ENCODE assay signal across 9 cellular contexts in genomic region chr11:77081976-77082836, GRCh38. TPM values are rescaled to one million over a fixed set of nuclear protein-coding genes. Genes with fewer than 3 reads are reported as not detected.
DNase-seq lines count a peak whose midpoint lies in the region; ATAC-seq and TF ChIP-seq lines count a peak whose summit lies in the region.
"Had no signal": no experiment of that assay in that cellular context is flagged by ENCODE, and none has a peak within 500 bp of the region (broad histone marks: within the 10 kb centered on the region; RNA-seq: fewer than 3 reads in every experiment).

No MANE protein-coding gene starts in this region.

- peak in 2 of 5 donors; percentile 21 to 40 for DNase-seq in CD8-positive, alpha-beta memory T cell
- DNase-seq in activated T-cell treated with anti-CD3 and anti-CD28 coated beads, Interleukin-2, amount 50 U/mL, for 24 hours: peak; percentile 53
- peak in 3 of 5 donors; percentile 4 to 52 (median 14) for DNase-seq in heart left ventricle
- peak; percentile 37 for DNase-seq in sciatic nerve (ENCODE audit: low spot score)
- no peak for DNase-seq in NCI-H524 treated with DMSO at 0.1 percent for 48 hours (lab: John Stamatoyannopoulos, UW)
- no peak for DNase-seq in NCI-H1694 treated with DMSO at 0.1 percent for 48 hours (lab: John Stamatoyannopoulos, UW)
- DNase-seq in NCI-H2029 treated with DMSO at 0.1 percent for 48 hours (lab: John Stamatoyannopoulos, UW): no peak
- DNase-seq: NCI-H1048 had no signal

- no peak for TF ChIP-seq CTCF in heart left ventricle (IDR thresholded peaks at IDR 0.05)

- 61 to 68% (median 66%) methylated on average over 10 to 11 of the region's 11 CpGs for WGBS in heart left ventricle, 4 donors

- peak overlapping the region in 6 of 7 donors; percentile 71 to 83 (median 77) for H3K4me3 Mint-ChIP-seq in CD8-positive, alpha-beta memory T cell
- H3K4me3 Mint-ChIP-seq in activated T-cell treated with anti-CD3 and anti-CD28 coated beads, Interleukin-2, amount 50 U/mL, for 24 hours: peak overlapping the region; percentile 53

- H3K9me3 Mint-ChIP-seq in CD8-positive, alpha-beta memory T cell: no peaks in the 10 kb centered on the region
- H3K9me3 Mint-ChIP-seq in activated T-cell treated with anti-CD3 and anti-CD28 coated beads, Interleukin-2, amount 50 U/mL, for 24 hours: no peaks in the 10 kb centered on the region

- no peaks in the 10 kb centered on the region for H3K27me3 ChIP-seq in CD8-positive, alpha-beta memory T cell (ENCODE audit: insufficient read depth, low read length, poor library complexity, severe bottlenecking)
- H3K27me3 ChIP-seq in heart left ventricle: no peaks in the 10 kb centered on the region

- H3K36me3 Mint-ChIP-seq in CD8-positive, alpha-beta memory T cell: peaks cover 0 to 3% (median 0%) of the 10 kb centered on the region in 3 donors
- H3K36me3 Mint-ChIP-seq in activated T-cell treated with anti-CD3 and anti-CD28 coated beads, Interleukin-2, amount 50 U/mL, for 24 hours (ENCODE audit: low read depth): no peaks in the 10 kb centered on the region

- intact Hi-C loops in heart left ventricle (cut with DNase I): loop anchor here in 1 of 10 donors (10.0 kb wide), 1 partner anchor 287 kb away; no protein-coding TSS in a partner anchor
- intact Hi-C loops in sciatic nerve (cut with DNase I): no loop called here

- H3K4me1 ChIP-seq in CD8-positive, alpha-beta memory T cell (ENCODE audit: insufficient read depth, low read length): peaks cover 19% of the 10 kb centered on the region
- peaks cover 0 to 27% (median 14%) of the 10 kb centered on the region in 12 donors for H3K4me1 ChIP-seq in heart left ventricle

- no peak for TF ChIP-seq POLR2A in heart left ventricle (IDR thresholded peaks at IDR 0.05)

- peaks cover 0 to 1% of the 10 kb centered on the region in 2 donors for H3K27me3 Mint-ChIP-seq in CD8-positive, alpha-beta memory T cell
- no peaks in the 10 kb centered on the region for H3K27me3 Mint-ChIP-seq in activated T-cell treated with anti-CD3 and anti-CD28 coated beads, Interleukin-2, amount 50 U/mL, for 24 hours

- no peaks in the 10 kb centered on the region for H3K36me3 ChIP-seq in CD8-positive, alpha-beta memory T cell (ENCODE audit: insufficient read depth, low read length)
- H3K36me3 ChIP-seq in heart left ventricle: no peaks in the 10 kb centered on the region

- H3K27ac Mint-ChIP-seq in CD8-positive, alpha-beta memory T cell: peak overlapping the region; percentile 73 to 97 (median 93)
- peak overlapping the region; percentile 92 for H3K27ac Mint-ChIP-seq in activated T-cell treated with anti-CD3 and anti-CD28 coated beads, Interleukin-2, amount 50 U/mL, for 24 hours

- peak overlapping the region; percentile 36 for H3K4me3 ChIP-seq in CD8-positive, alpha-beta memory T cell (ENCODE audit: low read length)
- H3K4me3 ChIP-seq in heart left ventricle: peak overlapping the region in 2 of 12 donors; percentile 16 to 23

- H3K9me3 ChIP-seq in CD8-positive, alpha-beta memory T cell (ENCODE audit: low read length): no peaks in the 10 kb centered on the region
- peaks cover 0 to 8% (median 0%) of the 10 kb centered on the region in 12 donors for H3K9me3 ChIP-seq in heart left ventricle

- POLR2A ChIA-PET in CD8-positive, alpha-beta memory T cell (lab: Charles Lee): interaction anchor here (1.3 to 1.5 kb wide), 2 partner anchors 15 to 35 kb away, joined by 3 to 6 read pairs; partner anchors contain the start of gene CAPN5

- peak in 1 of 4 donors; percentile 6 for ATAC-seq in heart left ventricle
- ATAC-seq in sciatic nerve: peak; percentile 27
- ATAC-seq in HG02759 (IDR thresholded peaks at IDR 0.05; ENCODE audit: unreplicated experiment): no peak

- CTCF ChIA-PET in CD8-positive, alpha-beta memory T cell (lab: Charles Lee): interaction anchor here (1.3 to 2.6 kb wide), 4 partner anchors 9 to 45 kb away, joined by 3 to 25 read pairs (median 7); no protein-coding TSS in a partner anchor

- peaks cover 13 to 18% (median 18%) of the 10 kb centered on the region in 3 donors for H3K4me1 Mint-ChIP-seq in CD8-positive, alpha-beta memory T cell
- H3K4me1 Mint-ChIP-seq in activated T-cell treated with anti-CD3 and anti-CD28 coated beads, Interleukin-2, amount 50 U/mL, for 24 hours (ENCODE audit: low read depth): peaks cover 17% of the 10 kb centered on the region

- no peak overlapping the region for H3K27ac ChIP-seq in CD8-positive, alpha-beta memory T cell (ENCODE audit: low read depth, low read length)
- peak overlapping the region; percentile 8 to 82 (median 56) for H3K27ac ChIP-seq in heart left ventricle

RNA-seq across cellular contexts. Expression of gene CAPN5, which starts 15.4 kb away (rescaled TPM):
- total RNA-seq in CD8-positive, alpha-beta memory T cell: 1 to 10 TPM in 1 of 2 experiments, under 1 TPM in 1; 0.78 to 1.1 TPM
- polyA plus RNA-seq in CD8-positive, alpha-beta memory T cell: 3.4 TPM
- total RNA-seq in heart left ventricle (1 to 10 TPM; 1.2 to 4.5 (median 2.3) TPM), sciatic nerve (20.1 TPM)
- polyA plus RNA-seq in heart left ventricle: 1 to 10 TPM; 1.1 to 2.0 TPM

RNA-seq across cellular contexts. Expression of gene OMP, which starts 20.4 kb away (rescaled TPM):
- not detected for total RNA-seq in CD8-positive, alpha-beta memory T cell
- polyA plus RNA-seq in CD8-positive, alpha-beta memory T cell: not detected
- total RNA-seq in heart left ventricle (not detected), sciatic nerve (2.8 TPM)
- not detected for polyA plus RNA-seq in heart left ventricle

RNA-seq across cellular contexts. Expression of gene MYO7A, which starts 45.8 kb away (rescaled TPM):
- under 1 TPM; 0.20 to 0.31 TPM for total RNA-seq in CD8-positive, alpha-beta memory T cell
- polyA plus RNA-seq in CD8-positive, alpha-beta memory T cell: 0.06 TPM
- 10 to 100 TPM in 1 of 9 donors, 1 to 10 TPM in 8; 1.6 to 17.1 (median 2.7) TPM for total RNA-seq in heart left ventricle
- polyA plus RNA-seq in heart left ventricle: 1 to 10 TPM; 1.0 to 2.9 TPM
- 16.7 TPM for total RNA-seq in sciatic nerve

RNA-seq across cellular contexts. Expression of gene B3GNT6, which starts 48.0 kb away (rescaled TPM):
- total RNA-seq in CD8-positive, alpha-beta memory T cell: not detected
- not detected for polyA plus RNA-seq in CD8-positive, alpha-beta memory T cell
- total RNA-seq in heart left ventricle (not detected), sciatic nerve (not detected)
- not detected for polyA plus RNA-seq in heart left ventricle

Comparison
In these comparisons a context has a peak if more than half of its experiments do, and no peak if none do; other contexts are left out.
1. DNase-seq: peak in activated T-cell treated with anti-CD3 and anti-CD28 coated beads, Interleukin-2, amount 50 U/mL, for 24 hours (single experiment), heart left ventricle (3 of 5) and sciatic nerve (single experiment); none in NCI-H524 treated with DMSO at 0.1 percent for 48 hours (single experiment), NCI-H1694 treated with DMSO at 0.1 percent for 48 hours (single experiment) and NCI-H2029 treated with DMSO at 0.1 percent for 48 hours (single experiment).